In genomic region chr1:18907914-18908845, GRCh38 we compare ENCODE assay signal across 1 cellular context.
TF ChIP-seq lines count a peak whose summit lies in the region.

No MANE protein-coding gene starts in this region.

TF ChIP-seq in endothelial cell of umbilical vein, 7 proteins besides CTCF, POLR2A, EP300 and RAD21:
- no peak for TF ChIP-seq FOS (IDR thresholded peaks at IDR 0.05; ENCODE audit: borderline replicate concordance, insufficient read depth, low read length)
- TF ChIP-seq MYC (IDR thresholded peaks at IDR 0.05; ENCODE audit: low read depth, low read length): no peak
- TF ChIP-seq MAX (IDR thresholded peaks at IDR 0.05; ENCODE audit: insufficient read depth, insufficient read length): no peak
- no peak for TF ChIP-seq GATA2 (IDR thresholded peaks at IDR 0.05; ENCODE audit: insufficient read depth, insufficient read length, low read depth, low read length)
- no peak for TF ChIP-seq EZH2 (IDR thresholded peaks at IDR 0.05; ENCODE audit: borderline replicate concordance, low read depth, low read length, severe bottlenecking)
- TF ChIP-seq POLR2AphosphoS5 (IDR thresholded peaks at IDR 0.05; ENCODE audit: insufficient read depth, low read depth, low read length): no peak
- no peak for TF ChIP-seq JUN (IDR thresholded peaks at IDR 0.05; ENCODE audit: borderline replicate concordance, insufficient read depth, insufficient read length, low read depth)
